In the genomic region with DNA sequence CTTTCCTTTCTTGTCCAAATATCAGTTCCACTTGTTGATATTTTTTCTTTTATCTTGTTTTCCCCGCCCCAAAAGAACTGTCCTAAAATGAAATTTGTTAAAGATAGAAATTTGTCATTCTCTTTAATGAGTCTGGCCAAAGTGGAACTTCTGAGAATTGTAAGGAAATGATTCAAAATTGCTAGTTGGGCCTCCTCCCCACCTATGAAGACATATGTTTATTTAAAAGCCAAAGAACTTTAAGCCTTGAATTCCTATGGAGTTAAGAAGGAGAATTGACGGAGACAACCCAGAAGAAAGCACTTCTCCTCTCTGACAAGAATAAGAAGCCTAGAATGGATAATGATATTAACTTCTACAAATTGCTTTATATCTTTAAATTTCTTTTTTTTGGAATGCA, we compare ENCODE assay signal across 18 cellular contexts. TPM values are rescaled to one million over a fixed set of nuclear protein-coding genes. Genes with fewer than 3 reads are reported as not detected.
"Had no signal": no experiment of that assay in that cellular context is flagged by ENCODE, and none has a peak within 500 bp of the region (broad histone marks: within the 10 kb centered on the region; RNA-seq: fewer than 3 reads in every experiment).

No MANE protein-coding gene starts in this region.

- DNase-seq: activated CD4-positive, alpha-beta T cell treated with anti-CD3 and anti-CD28 coated beads, Interleukin-2, amount 10 ng/mL, durations not matched to agents 24 days and 14 days; activated CD8-positive, alpha-beta T cell treated with anti-CD3 and anti-CD28 coated beads for 36 hours; activated naive CD4-positive, alpha-beta T cell; activated naive CD8-positive, alpha-beta T cell treated with anti-CD3 and anti-CD28 coated beads for 36 hours; activated T-cell treated with anti-CD3 and anti-CD28 coated beads, Interleukin-2, amount 50 U/mL, for 1 hour; central memory CD4-positive, alpha-beta T cell; colonic mucosa; effector CD4-positive, alpha-beta T cell; natural killer cell; stimulated activated CD4-positive, alpha-beta T cell treated with anti-CD3 and anti-CD28 coated beads, Interleukin-12 subunit alpha, Interleukin-12 subunit beta, amount 100 ng/mL, for 4 hours; stimulated activated CD4-positive, alpha-beta T cell treated with anti-CD3 and anti-CD28 coated beads, Interleukin-1b, Interleukin-23, amount 100 ng/mL, for 48 hours; stimulated activated CD8-positive, alpha-beta memory T cell treated with anti-CD3 and anti-CD28 coated beads, Interleukin-4, amount 100 ng/mL, for 48 hours; stimulated activated naive CD4-positive, alpha-beta T cell; T1000 had no signal

- H3K27me3 ChIP-seq: body of pancreas, colonic mucosa had no signal

- H3K9ac ChIP-seq: parathyroid adenoma had no signal

- H3K27ac ChIP-seq: body of pancreas, colonic mucosa, parathyroid adenoma had no signal

- H2AFZ ChIP-seq: parathyroid adenoma had no signal

- H3K4me1 ChIP-seq: colonic mucosa, parathyroid adenoma had no signal

- H3K36me3 ChIP-seq: colonic mucosa had no signal

- H3K79me2 ChIP-seq: parathyroid adenoma had no signal

- H3K4me3 ChIP-seq: body of pancreas, colonic mucosa had no signal

- H3K9me3 ChIP-seq: body of pancreas, colonic mucosa had no signal

RNA-seq across cellular contexts. Expression of a gene that starts 59.1 kb away (rescaled TPM):
- total RNA-seq: activated CD4-positive, alpha-beta T cell treated with anti-CD3 and anti-CD28 coated beads, Interleukin-2, amount 10 ng/mL, durations not matched to agents 24 days and 14 days; activated CD8-positive, alpha-beta T cell treated with anti-CD3 and anti-CD28 coated beads for 36 hours; activated naive CD8-positive, alpha-beta T cell treated with anti-CD3 and anti-CD28 coated beads for 36 hours; activated T-helper 17 cell treated with anti-CD3 and anti-CD28 coated beads, Interleukin-2, amount 50 U/mL, for 72 hours; T-helper 1 cell treated with Interleukin-12 subunit alpha and Interleukin-12 subunit beta and Interleukin-4 antibody, amounts not matched to agents 30 ng/mL and 1 ng/mL, for 36 hours had no signal
